ENCODE assay signal across 18 cellular contexts in the genomic region with DNA sequence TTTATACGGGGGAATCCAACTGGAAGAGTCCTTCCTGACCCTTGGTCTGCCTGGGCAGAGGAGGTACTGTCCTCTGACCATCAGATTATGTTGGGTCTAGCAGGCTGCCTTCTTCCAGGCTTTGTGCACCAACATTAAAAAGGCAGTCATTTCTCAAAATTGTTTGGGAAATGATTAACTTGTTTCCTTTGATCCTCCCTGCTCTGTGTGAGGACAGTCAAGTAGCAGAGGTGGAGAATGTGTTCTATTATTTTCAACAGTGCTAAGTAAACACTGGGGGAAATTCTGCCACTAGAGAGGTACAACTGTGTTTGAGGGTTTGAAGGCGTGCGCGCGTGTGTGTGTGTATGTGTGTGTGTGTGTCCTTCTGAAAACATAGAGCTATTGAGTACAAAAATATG. TPM values are rescaled to one million over a fixed set of nuclear protein-coding genes. Genes with fewer than 3 reads are reported as not detected.
DNase-seq lines count a peak whose midpoint lies in the region; ATAC-seq and TF ChIP-seq lines count a peak whose summit lies in the region.
"Had no signal": no experiment of that assay in that cellular context is flagged by ENCODE, and none has a peak within 500 bp of the region (broad histone marks: within the 10 kb centered on the region; RNA-seq: fewer than 3 reads in every experiment).

No MANE protein-coding gene starts in this region.

- H3K4me3 Mint-ChIP-seq in activated naive CD8-positive, alpha-beta T cell treated with anti-CD3 and anti-CD28 coated beads for 36 hours = no peak overlapping the region
- H3K4me3 Mint-ChIP-seq: activated naive CD8-positive, alpha-beta T cell treated with anti-CD3 and anti-CD28 coated beads, Interleukin-2, amount 10 ng/mL, durations not matched to agents 7 days and 5 days; effector memory CD8-positive, alpha-beta T cell; neural progenitor cell; T-helper 2 cell treated with Interferon-gamma antibody and Interleukin-4, amounts not matched to agents 5 μg/mL and 100 μg/mL, for 36 hours had no signal

- H3K9me3 Mint-ChIP-seq in activated naive CD8-positive, alpha-beta T cell treated with anti-CD3 and anti-CD28 coated beads for 36 hours = no peaks in the 10 kb centered on the region
- H3K9me3 Mint-ChIP-seq: activated naive CD8-positive, alpha-beta T cell treated with anti-CD3 and anti-CD28 coated beads, Interleukin-2, amount 10 ng/mL, durations not matched to agents 7 days and 5 days; effector memory CD8-positive, alpha-beta T cell; neural progenitor cell; T-helper 2 cell treated with Interferon-gamma antibody and Interleukin-4, amounts not matched to agents 5 μg/mL and 100 μg/mL, for 36 hours had no signal

- peak overlapping the region; percentile 54 for H3K27ac Mint-ChIP-seq in activated naive CD8-positive, alpha-beta T cell treated with anti-CD3 and anti-CD28 coated beads for 36 hours
- H3K27ac Mint-ChIP-seq: activated naive CD8-positive, alpha-beta T cell treated with anti-CD3 and anti-CD28 coated beads, Interleukin-2, amount 10 ng/mL, durations not matched to agents 7 days and 5 days; effector memory CD8-positive, alpha-beta T cell; neural progenitor cell; T-helper 2 cell treated with Interferon-gamma antibody and Interleukin-4, amounts not matched to agents 5 μg/mL and 100 μg/mL, for 36 hours had no signal

- no peak overlapping the region for H3K4me3 ChIP-seq in mucosa of descending colon
- H3K4me3 ChIP-seq: neural progenitor cell had no signal

- DNase-seq in DMS53 treated with DMSO at 0.1 percent for 48 hours (lab: John Stamatoyannopoulos, UW; ENCODE audit: unreplicated experiment) = peak; percentile 95
- DNase-seq in activated naive CD8-positive, alpha-beta T cell treated with anti-CD3 and anti-CD28 coated beads for 36 hours = no peak
- DNase-seq in mucosa of descending colon = peak in 1 of 3 donors; percentile 77
- no peak for DNase-seq in anterior cingulate cortex (lab: John Stamatoyannopoulos, UW)
- DNase-seq: activated CD4-positive, alpha-beta T cell treated with anti-CD3 and anti-CD28 coated beads for 4 hours; activated naive CD8-positive, alpha-beta T cell treated with anti-CD3 and anti-CD28 coated beads, Interleukin-2, amount 10 ng/mL, durations not matched to agents 7 days and 5 days; activated T-cell treated with anti-CD3 and anti-CD28 coated beads for 4 hours; effector memory CD8-positive, alpha-beta T cell; mesendoderm; NCI-H1436; right cardiac atrium; SHP77 treated with DMSO at 0.1 percent for 48 hours had no signal

- peaks cover 21% of the 10 kb centered on the region for H3K4me1 Mint-ChIP-seq in activated naive CD8-positive, alpha-beta T cell treated with anti-CD3 and anti-CD28 coated beads for 36 hours

- H3K9me3 ChIP-seq in mucosa of descending colon = no peaks in the 10 kb centered on the region

- TF ChIP-seq CTCF in mucosa of descending colon (IDR thresholded peaks at IDR 0.05) = no peak

- H3K36me3 ChIP-seq in mucosa of descending colon (ENCODE audit: low read depth) = no peaks in the 10 kb centered on the region
- H3K36me3 ChIP-seq: neural progenitor cell had no signal

- peaks cover 59% of the 10 kb centered on the region for H3K4me1 ChIP-seq in mucosa of descending colon (ENCODE audit: low read depth)
- H3K4me1 ChIP-seq: neural progenitor cell had no signal

- ATAC-seq in HG02678 (IDR thresholded peaks at IDR 0.05; ENCODE audit: unreplicated experiment) (peak; percentile 62), mucosa of descending colon (peak; percentile 79), GM19467 (IDR thresholded peaks at IDR 0.05; ENCODE audit: unreplicated experiment) (no peak), GM21528 (IDR thresholded peaks at IDR 0.05; ENCODE audit: low FRiP score, unreplicated experiment) (no peak)
- ATAC-seq: effector memory CD8-positive, alpha-beta T cell had no signal

- no peaks in the 10 kb centered on the region for H3K27me3 Mint-ChIP-seq in activated naive CD8-positive, alpha-beta T cell treated with anti-CD3 and anti-CD28 coated beads for 36 hours
- H3K27me3 Mint-ChIP-seq: activated naive CD8-positive, alpha-beta T cell treated with anti-CD3 and anti-CD28 coated beads, Interleukin-2, amount 10 ng/mL, durations not matched to agents 7 days and 5 days; effector memory CD8-positive, alpha-beta T cell had no signal

- H3K36me3 Mint-ChIP-seq in activated naive CD8-positive, alpha-beta T cell treated with anti-CD3 and anti-CD28 coated beads for 36 hours = peaks cover 16% of the 10 kb centered on the region
- H3K36me3 Mint-ChIP-seq: neural progenitor cell had no signal

- intact Hi-C loops in mucosa of descending colon (cut with DNase I, micrococcal nuclease) = no loop called here

RNA-seq across cellular contexts. Expression of gene ACSL5, which starts 20.6 kb away (rescaled TPM):
- total RNA-seq in activated naive CD8-positive, alpha-beta T cell treated with anti-CD3 and anti-CD28 coated beads for 36 hours = 10 to 100 TPM; 50.3 to 54.3 TPM
- total RNA-seq in mucosa of descending colon = 100 to 1,000 TPM; 125 to 312 (median 258) TPM
- total RNA-seq: NCI-H460 had no signal

RNA-seq across cellular contexts. Expression of gene ZDHHC6, which starts 52.2 kb away (rescaled TPM):
- 10 to 100 TPM; 46.0 to 50.3 TPM for total RNA-seq in activated naive CD8-positive, alpha-beta T cell treated with anti-CD3 and anti-CD28 coated beads for 36 hours
- 10 to 100 TPM; 33.4 to 43.6 (median 42.7) TPM for total RNA-seq in mucosa of descending colon

RNA-seq across cellular contexts. Expression of gene VTI1A, which starts 52.5 kb away (rescaled TPM):
- total RNA-seq in activated naive CD8-positive, alpha-beta T cell treated with anti-CD3 and anti-CD28 coated beads for 36 hours = 10 to 100 TPM; 31.5 to 33.7 TPM
- 10 to 100 TPM; 36.2 to 55.9 (median 44.4) TPM for total RNA-seq in mucosa of descending colon

Comparison
In these comparisons a context has a peak if more than half of its experiments do, and no peak if none do; other contexts are left out.
1. ATAC-seq: peak in HG02678 (single experiment) and mucosa of descending colon (single experiment); none in GM19467 (single experiment) and GM21528 (single experiment).